ENCODE assay signal across 8 cellular contexts in the genomic region with DNA sequence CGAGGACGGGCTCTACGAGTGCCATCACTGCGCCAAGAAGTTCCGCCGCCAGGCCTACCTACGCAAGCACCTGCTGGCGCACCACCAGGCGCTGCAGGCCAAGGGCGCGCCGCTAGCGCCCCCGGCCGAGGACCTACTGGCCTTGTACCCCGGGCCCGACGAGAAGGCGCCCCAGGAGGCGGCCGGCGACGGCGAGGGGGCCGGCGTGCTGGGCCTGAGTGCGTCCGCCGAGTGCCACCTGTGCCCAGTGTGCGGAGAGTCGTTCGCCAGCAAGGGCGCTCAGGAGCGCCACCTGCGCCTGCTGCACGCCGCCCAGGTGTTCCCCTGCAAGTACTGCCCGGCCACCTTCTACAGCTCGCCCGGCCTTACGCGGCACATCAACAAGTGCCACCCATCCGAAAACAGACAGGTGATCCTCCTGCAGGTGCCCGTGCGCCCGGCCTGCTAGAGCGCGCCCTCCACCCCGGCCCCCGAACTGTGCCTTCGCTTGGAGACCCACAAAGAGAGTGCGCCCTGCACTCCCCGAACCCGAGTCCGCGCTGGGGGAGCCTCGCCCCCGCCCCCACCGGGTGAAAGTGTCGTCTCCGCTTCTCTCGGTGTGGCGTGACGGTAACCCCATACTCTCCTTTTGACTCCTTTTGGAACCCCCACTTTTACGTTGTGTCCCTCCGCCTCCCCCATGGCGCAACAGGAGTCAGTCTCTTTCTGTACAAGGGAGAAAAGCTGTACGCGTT. TPM values are rescaled to one million over a fixed set of nuclear protein-coding genes. Genes with fewer than 3 reads are reported as not detected.
DNase-seq lines count a peak whose midpoint lies in the region; ATAC-seq and TF ChIP-seq lines count a peak whose summit lies in the region.

No MANE protein-coding gene starts in this region.

- peaks cover 4 to 23% (median 8%) of the 10 kb centered on the region in 4 donors for H3K4me1 Mint-ChIP-seq in CD4-positive, alpha-beta memory T cell
- H3K4me1 Mint-ChIP-seq in activated CD8-positive, alpha-beta memory T cell treated with anti-CD3 and anti-CD28 coated beads, Interleukin-2, amount 10 ng/mL, durations not matched to agents 7 days and 5 days: peaks cover 12% of the 10 kb centered on the region

- intact Hi-C loops in CD4-positive, alpha-beta memory T cell (cut with micrococcal nuclease): no loop called here

- peaks cover 0 to 2% (median 0%) of the 10 kb centered on the region in 8 donors for H3K9me3 Mint-ChIP-seq in CD4-positive, alpha-beta memory T cell
- no peaks in the 10 kb centered on the region for H3K9me3 Mint-ChIP-seq in activated CD8-positive, alpha-beta memory T cell treated with anti-CD3 and anti-CD28 coated beads, Interleukin-2, amount 10 ng/mL, durations not matched to agents 7 days and 5 days (ENCODE audit: low read depth)

- CTCF ChIA-PET in CD4-positive, alpha-beta memory T cell (lab: Charles Lee; ENCODE audit: partially characterized antibody): no interaction called here
- CTCF ChIA-PET in HEK293 (lab: Yijun Ruan, JAX): interaction anchor here (0.9 kb wide), 1 partner anchor 38 kb away, joined by 3 read pairs; no protein-coding TSS in a partner anchor
- CTCF ChIA-PET in activated CD8-positive, alpha-beta memory T cell treated with anti-CD3 and anti-CD28 coated beads, Interleukin-2, amount 10 ng/mL, durations not matched to agents 7 days and 5 days (lab: Charles Lee): no interaction called here

- H3K4me1 ChIP-seq in CD4-positive, alpha-beta memory T cell (ENCODE audit: insufficient read depth, low read length): no peaks in the 10 kb centered on the region
- peaks cover 2% of the 10 kb centered on the region; the same call in 1 of the 2 replicates for H3K4me1 ChIP-seq in HEK293 (ENCODE audit: control insufficient read depth, insufficient read depth, low read length)

- H3K27me3 Mint-ChIP-seq in CD4-positive, alpha-beta memory T cell: peaks cover 40 to 44% of the 10 kb centered on the region in 2 donors
- H3K27me3 Mint-ChIP-seq in activated CD8-positive, alpha-beta memory T cell treated with anti-CD3 and anti-CD28 coated beads, Interleukin-2, amount 10 ng/mL, durations not matched to agents 7 days and 5 days: peaks cover 79% of the 10 kb centered on the region

- POLR2A ChIA-PET in CD4-positive, alpha-beta memory T cell (lab: Charles Lee; ENCODE audit: partially characterized antibody): no interaction called here
- POLR2A ChIA-PET in HEK293 (lab: Yijun Ruan, JAX): interaction anchor here (0.6 kb wide), 1 partner anchor 282 kb away, joined by 5 read pairs; no protein-coding TSS in a partner anchor

- no peaks in the 10 kb centered on the region for H3K9me3 ChIP-seq in CD4-positive, alpha-beta memory T cell (ENCODE audit: control insufficient read depth in 1 of 2, low read length in 2 of 2)
- H3K9me3 ChIP-seq in HEK293 (ENCODE audit: control insufficient read depth, insufficient read depth, low read depth, low read length): no peaks in the 10 kb centered on the region

- H3K36me3 Mint-ChIP-seq in CD4-positive, alpha-beta memory T cell: no peaks in the 10 kb centered on the region
- no peaks in the 10 kb centered on the region for H3K36me3 Mint-ChIP-seq in activated CD8-positive, alpha-beta memory T cell treated with anti-CD3 and anti-CD28 coated beads, Interleukin-2, amount 10 ng/mL, durations not matched to agents 7 days and 5 days

- ATAC-seq in activated CD8-positive, alpha-beta memory T cell treated with anti-CD3 and anti-CD28 coated beads, Interleukin-2, amount 10 ng/mL, durations not matched to agents 7 days and 5 days: no peak
- ATAC-seq in HG02610 (IDR thresholded peaks at IDR 0.05; ENCODE audit: unreplicated experiment) (no peak), HG02763 (IDR thresholded peaks at IDR 0.05; ENCODE audit: unreplicated experiment) (no peak)

- H3K27me3 ChIP-seq in CD4-positive, alpha-beta memory T cell (ENCODE audit: insufficient read depth, low read length): no peaks in the 10 kb centered on the region

- no peaks in the 10 kb centered on the region for H3K36me3 ChIP-seq in CD4-positive, alpha-beta memory T cell (ENCODE audit: insufficient read depth, low read length)
- H3K36me3 ChIP-seq in HEK293 (ENCODE audit: control insufficient read depth in 2 of 2, insufficient read depth in 1 of 2, low read length in 2 of 2): no peaks in the 10 kb centered on the region

- no peak overlapping the region for H3K27ac ChIP-seq in CD4-positive, alpha-beta memory T cell (ENCODE audit: low read depth, low read length)
- H3K27ac ChIP-seq in HEK293 (ENCODE audit: extremely low read depth, low read depth, low read length): peak overlapping the region; percentile 82; the same call in 1 of the 2 replicates

- H3K27ac Mint-ChIP-seq in CD4-positive, alpha-beta memory T cell: no peak overlapping the region
- H3K27ac Mint-ChIP-seq in activated CD8-positive, alpha-beta memory T cell treated with anti-CD3 and anti-CD28 coated beads, Interleukin-2, amount 10 ng/mL, durations not matched to agents 7 days and 5 days: peak overlapping the region; percentile 47

- peak overlapping the region in 7 of 8 donors; percentile 49 to 78 (median 70) for H3K4me3 Mint-ChIP-seq in CD4-positive, alpha-beta memory T cell
- peak overlapping the region; percentile 29 for H3K4me3 Mint-ChIP-seq in activated CD8-positive, alpha-beta memory T cell treated with anti-CD3 and anti-CD28 coated beads, Interleukin-2, amount 10 ng/mL, durations not matched to agents 7 days and 5 days

- TF ChIP-seq CTCF in HEK293 (tag by site-specific recombination; IDR thresholded peaks at IDR 0.05): peak; percentile 98

- no peak for DNase-seq in CD4-positive, alpha-beta memory T cell
- no peak for DNase-seq in activated CD8-positive, alpha-beta memory T cell treated with anti-CD3 and anti-CD28 coated beads, Interleukin-2, amount 10 ng/mL, durations not matched to agents 7 days and 5 days
- DNase-seq in kidney tubule cell (ENCODE audit: low spot score) (peak; percentile 59), RKO (ENCODE audit: low spot score) (no peak), NCI-H1048 (lab: John Stamatoyannopoulos, UW) (no peak)

- H3K4me3 ChIP-seq in CD4-positive, alpha-beta memory T cell (ENCODE audit: low read length in 2 of 2): no peak overlapping the region
- H3K4me3 ChIP-seq in HEK293 (ENCODE audit: low read depth, low read length): peak overlapping the region; percentile 31

TF ChIP-seq in HEK293, 187 proteins besides CTCF, POLR2A, EP300 and RAD21 (continues in another document):
- TF ChIP-seq GLIS2 (tag by site-specific recombination; IDR thresholded peaks at IDR 0.05): peak; percentile 86
- TF ChIP-seq SCRT1 (tag by site-specific recombination; IDR thresholded peaks at IDR 0.05; ENCODE audit: borderline replicate concordance): peak; percentile 98
- TF ChIP-seq, protein P1, sequence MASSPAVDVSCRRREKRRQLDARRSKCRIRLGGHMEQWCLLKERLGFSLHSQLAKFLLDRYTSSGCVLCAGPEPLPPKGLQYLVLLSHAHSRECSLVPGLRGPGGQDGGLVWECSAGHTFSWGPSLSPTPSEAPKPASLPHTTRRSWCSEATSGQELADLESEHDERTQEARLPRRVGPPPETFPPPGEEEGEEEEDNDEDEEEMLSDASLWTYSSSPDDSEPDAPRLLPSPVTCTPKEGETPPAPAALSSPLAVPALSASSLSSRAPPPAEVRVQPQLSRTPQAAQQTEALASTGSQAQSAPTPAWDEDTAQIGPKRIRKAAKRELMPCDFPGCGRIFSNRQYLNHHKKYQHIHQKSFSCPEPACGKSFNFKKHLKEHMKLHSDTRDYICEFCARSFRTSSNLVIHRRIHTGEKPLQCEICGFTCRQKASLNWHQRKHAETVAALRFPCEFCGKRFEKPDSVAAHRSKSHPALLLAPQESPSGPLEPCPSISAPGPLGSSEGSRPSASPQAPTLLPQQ (tag by site-specific recombination; IDR thresholded peaks at IDR 0.05): peak; percentile 49; the same call in 1 of the 2 replicates
- no peak for TF ChIP-seq ZNF292 (tag by site-specific recombination; IDR thresholded peaks at IDR 0.05; ENCODE audit: borderline replicate concordance, low read depth)
- TF ChIP-seq ZNF138 (tag by site-specific recombination; IDR thresholded peaks at IDR 0.05; ENCODE audit: borderline replicate concordance): no peak
- peak; percentile 31 for TF ChIP-seq GLIS1 (tag by site-specific recombination; IDR thresholded peaks at IDR 0.05)
- TF ChIP-seq ZNF843 (tag by site-specific recombination; IDR thresholded peaks at IDR 0.05): 0 out of 2 replicates have a peak, but pooled peaks have one; percentile 19
- TF ChIP-seq ZNF174 (tag by site-specific recombination; IDR thresholded peaks at IDR 0.05): no peak
- TF ChIP-seq SP7 (tag by site-specific recombination; IDR thresholded peaks at IDR 0.05): 0 out of 2 replicates have a peak, but pooled peaks have one; percentile 23
- TF ChIP-seq, protein P2, sequence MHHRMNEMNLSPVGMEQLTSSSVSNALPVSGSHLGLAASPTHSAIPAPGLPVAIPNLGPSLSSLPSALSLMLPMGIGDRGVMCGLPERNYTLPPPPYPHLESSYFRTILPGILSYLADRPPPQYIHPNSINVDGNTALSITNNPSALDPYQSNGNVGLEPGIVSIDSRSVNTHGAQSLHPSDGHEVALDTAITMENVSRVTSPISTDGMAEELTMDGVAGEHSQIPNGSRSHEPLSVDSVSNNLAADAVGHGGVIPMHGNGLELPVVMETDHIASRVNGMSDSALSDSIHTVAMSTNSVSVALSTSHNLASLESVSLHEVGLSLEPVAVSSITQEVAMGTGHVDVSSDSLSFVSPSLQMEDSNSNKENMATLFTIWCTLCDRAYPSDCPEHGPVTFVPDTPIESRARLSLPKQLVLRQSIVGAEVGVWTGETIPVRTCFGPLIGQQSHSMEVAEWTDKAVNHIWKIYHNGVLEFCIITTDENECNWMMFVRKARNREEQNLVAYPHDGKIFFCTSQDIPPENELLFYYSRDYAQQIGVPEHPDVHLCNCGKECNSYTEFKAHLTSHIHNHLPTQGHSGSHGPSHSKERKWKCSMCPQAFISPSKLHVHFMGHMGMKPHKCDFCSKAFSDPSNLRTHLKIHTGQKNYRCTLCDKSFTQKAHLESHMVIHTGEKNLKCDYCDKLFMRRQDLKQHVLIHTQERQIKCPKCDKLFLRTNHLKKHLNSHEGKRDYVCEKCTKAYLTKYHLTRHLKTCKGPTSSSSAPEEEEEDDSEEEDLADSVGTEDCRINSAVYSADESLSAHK (tag by site-specific recombination; IDR thresholded peaks at IDR 0.05): no peak

RNA-seq across cellular contexts. Expression of a gene that starts 1.6 kb away (rescaled TPM):
- not detected for total RNA-seq in CD4-positive, alpha-beta memory T cell
- polyA plus RNA-seq in CD4-positive, alpha-beta memory T cell: not detected
- under 1 TPM in 1 of 2 experiments, not detected in 1; 0.12 TPM for total RNA-seq in activated CD8-positive, alpha-beta memory T cell treated with anti-CD3 and anti-CD28 coated beads, Interleukin-2, amount 10 ng/mL, durations not matched to agents 7 days and 5 days
